Comparison of ENCODE assay signal across 8 cellular contexts in genomic region chr1:27392096-27392777, GRCh38. TPM values are rescaled to one million over a fixed set of nuclear protein-coding genes. Genes with fewer than 3 reads are reported as not detected.
A peak's percentile ranks its signal among the peaks of the same experiment; 100 is the strongest.
DNase-seq lines count a peak whose midpoint lies in the region; ATAC-seq, FAIRE-seq and TF ChIP-seq lines count a peak whose summit lies in the region.

GPR3 (plus strand) TSS chr1:27392622; CDS start chr1:27393799, 1,177 bp downstream.

- peaks cover 5% of the 10 kb centered on the region for H3K27me3 ChIP-seq in astrocyte (ENCODE audit: insufficient read depth, low read length)
- no peaks in the 10 kb centered on the region for H3K27me3 ChIP-seq in aorta (ENCODE audit: control insufficient read depth in 1 of 2, insufficient read depth in 2 of 2, low read length in 1 of 2)

- H3K27ac ChIP-seq in astrocyte (ENCODE audit: low read depth, low read length) (peak within 1 kb of the TSS; percentile 84), aorta (ENCODE audit: low read depth in 1 of 2, low read length in 2 of 2) (no peak within 1 kb of the TSS)

- H3K4me2 ChIP-seq in astrocyte (ENCODE audit: low read length): peak within 1 kb of the TSS; percentile 93

- peak within 1 kb of the TSS; percentile 84 for H2AFZ ChIP-seq in astrocyte (ENCODE audit: low read depth, low read length)

- H3K9ac ChIP-seq in astrocyte (ENCODE audit: low read length): peak within 1 kb of the TSS; percentile 89

- H3K4me1 ChIP-seq in astrocyte (ENCODE audit: insufficient read depth, low read length): peaks cover 26% of the 10 kb centered on the region
- no peaks in the 10 kb centered on the region for H3K4me1 ChIP-seq in aorta (ENCODE audit: control insufficient read depth in 1 of 2, insufficient read depth in 2 of 2, low read length in 2 of 2)

- peaks cover 7% of the 10 kb centered on the region for H3K4me1 Mint-ChIP-seq in astrocyte (ENCODE audit: low read depth, unreplicated experiment)

- H4K20me1 ChIP-seq in astrocyte (ENCODE audit: insufficient read depth, low read length): peaks cover 5% of the 10 kb centered on the region

- H3K27me3 Mint-ChIP-seq in astrocyte (ENCODE audit: low read depth, unreplicated experiment): peaks cover 34% of the 10 kb centered on the region

- no peaks in the 10 kb centered on the region for H3K79me2 ChIP-seq in astrocyte (ENCODE audit: insufficient read depth, low read length)

- no peaks in the 10 kb centered on the region for H3K9me3 Mint-ChIP-seq in astrocyte (ENCODE audit: unreplicated experiment)

- no peak for FAIRE-seq in astrocyte (lab: Jason Lieb, UNC)

- no peaks in the 10 kb centered on the region for H3K9me3 ChIP-seq in astrocyte (ENCODE audit: insufficient read depth, low read depth, low read length)
- no peaks in the 10 kb centered on the region for H3K9me3 ChIP-seq in aorta (ENCODE audit: control insufficient read depth, low read length)

- peak; percentile 80 for DNase-seq in NCI-H1694 (lab: John Stamatoyannopoulos, UW)
- peak; percentile 89 for DNase-seq in T-helper 22 cell (ENCODE audit: low read depth)
- DNase-seq in astrocyte (ENCODE audit: low read depth): peak; percentile 70
- DNase-seq in hepatic stellate cell (ENCODE audit: low spot score): peak; percentile 98
- peak; percentile 91 for DNase-seq in retina
- DNase-seq in aorta: peak; percentile 92 to 97

- TF ChIP-seq CTCF in GM12875 (IDR thresholded peaks at IDR 0.05; ENCODE audit: borderline replicate concordance, insufficient read depth, low read depth, low read length): peak; percentile 61
- no peak for TF ChIP-seq CTCF in astrocyte (IDR thresholded peaks at IDR 0.05; ENCODE audit: insufficient read depth, low read depth, low read length)

- no peaks in the 10 kb centered on the region for H3K36me3 ChIP-seq in astrocyte (ENCODE audit: insufficient read depth, low read length)
- no peaks in the 10 kb centered on the region for H3K36me3 ChIP-seq in aorta (ENCODE audit: control insufficient read depth in 1 of 2, insufficient read depth in 2 of 2, low read length in 1 of 2)

- no peaks in the 10 kb centered on the region for H3K36me3 Mint-ChIP-seq in astrocyte (ENCODE audit: low read depth, unreplicated experiment)

- 1% methylated on average over 65 to 69 of the region's 69 CpGs for WGBS in aorta, 2 donors

- H3K27ac Mint-ChIP-seq in astrocyte (ENCODE audit: unreplicated experiment): peak within 1 kb of the TSS; percentile 87

- peak within 1 kb of the TSS; percentile 83 for H3K4me3 Mint-ChIP-seq in astrocyte (ENCODE audit: unreplicated experiment)

- intact Hi-C loops in aorta (cut with DNase I): loop anchor here (2.0 to 10.0 kb wide), 5 partner anchors 35 to 287 kb away; no protein-coding TSS in a partner anchor

- ATAC-seq in HG02870 (IDR thresholded peaks at IDR 0.05; ENCODE audit: unreplicated experiment): peak; percentile 67
- ATAC-seq in aorta (ENCODE audit: low FRiP score): peak; percentile 93

- H3K4me3 ChIP-seq in GM12875 (ENCODE audit: low read depth, low read length) (peak within 1 kb of the TSS; percentile 58), astrocyte (ENCODE audit: insufficient read depth, low read depth, low read length) (peak within 1 kb of the TSS; percentile 72), aorta (ENCODE audit: low read length in 2 of 2) (no peak within 1 kb of the TSS)

RNA-seq across cellular contexts. Expression of gene GPR3, which starts in this region (rescaled TPM):
- 0.75 and 0.86 TPM in 2 replicates for total RNA-seq in astrocyte
- under 1 TPM; 0.68 to 0.93 TPM for total RNA-seq in aorta
- polyA plus RNA-seq in aorta: under 1 TPM in 1 of 2 donors, not detected in 1; 0.20 TPM

Comparison
In these comparisons a context has a peak if more than half of its experiments do, and no peak if none do; other contexts are left out.
1. Peak in DNase-seq, H3K4me3 ChIP-seq, H3K27ac ChIP-seq, H3K9ac ChIP-seq and H3K4me2 ChIP-seq in astrocyte; RNA of the gene not detected or under 1 TPM.
2. Peak in DNase-seq and ATAC-seq in aorta; RNA of the gene not detected or under 1 TPM.